21 cellular contexts compared by ENCODE assay signal in the genomic region with DNA sequence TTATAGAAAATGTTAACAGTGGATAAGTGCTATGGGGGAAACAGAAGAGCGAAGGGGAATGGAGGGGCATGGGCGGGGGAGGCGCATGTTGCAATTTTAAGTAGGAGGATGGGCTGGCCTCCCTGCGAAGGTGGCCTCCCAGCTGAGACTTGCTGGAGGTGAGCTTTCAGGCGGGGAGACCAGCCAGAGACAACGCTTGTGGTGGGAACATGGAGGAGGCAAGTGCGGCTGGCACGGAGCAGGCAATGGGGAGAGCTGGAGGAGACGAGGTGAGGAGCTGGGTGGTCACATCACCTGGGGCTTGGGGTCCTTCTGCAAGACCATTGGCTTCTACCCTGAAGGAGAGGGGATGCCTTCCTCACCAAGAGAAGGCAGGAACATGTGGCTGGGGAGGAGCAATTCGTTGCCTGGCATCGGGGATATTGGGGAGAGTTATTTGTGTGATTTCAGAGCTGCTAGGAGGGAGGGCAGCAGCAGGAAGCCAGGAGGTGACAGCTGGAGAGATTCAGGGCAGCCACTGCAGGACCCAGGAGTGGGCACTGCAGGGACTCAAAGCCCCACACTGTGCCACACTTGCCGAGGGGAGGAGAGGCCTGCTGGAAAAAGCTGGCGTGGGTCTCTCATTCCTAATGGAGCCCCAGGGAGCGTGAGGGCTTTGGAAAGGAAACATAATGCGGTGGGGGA. TPM values are rescaled to one million over a fixed set of nuclear protein-coding genes. Genes with fewer than 3 reads are reported as not detected.
DNase-seq lines count a peak whose midpoint lies in the region; ATAC-seq, FAIRE-seq and TF ChIP-seq lines count a peak whose summit lies in the region.
"Had no signal": no experiment of that assay in that cellular context is flagged by ENCODE, and none has a peak within 500 bp of the region (broad histone marks: within the 10 kb centered on the region; RNA-seq: fewer than 3 reads in every experiment).

No MANE protein-coding gene starts in this region.

- H3K79me2 ChIP-seq in HepG2 (ENCODE audit: insufficient read depth, low read length) = no peaks in the 10 kb centered on the region

- BruUV-seq in HepG2 (replicated peaks; lab: Mats Ljungman, UMichigan) = no TSS peak

- no peaks in the 10 kb centered on the region for H4K20me1 ChIP-seq in HepG2 (ENCODE audit: insufficient read depth, low read length)

- no peaks in the 10 kb centered on the region for H3K9me3 Mint-ChIP-seq in stimulated activated naive CD8-positive, alpha-beta T cell treated with anti-CD3 and anti-CD28 coated beads, Interleukin-15, amount 100 ng/mL, for 72 hours
- H3K9me3 Mint-ChIP-seq: GM23338 had no signal

- H3K27ac Mint-ChIP-seq in stimulated activated naive CD8-positive, alpha-beta T cell treated with anti-CD3 and anti-CD28 coated beads, Interleukin-15, amount 100 ng/mL, for 72 hours = peak overlapping the region; percentile 38 to 68
- H3K27ac Mint-ChIP-seq: GM23338 had no signal

- 91% methylated on average over 15 of the region's 15 CpGs for WGBS in HepG2 (ENCODE audit: low lambda C conversion rate)

- no peak for TF ChIP-seq CTCF in HepG2 (CRISPR knock-in tag; IDR thresholded peaks at IDR 0.05)

- no peaks in the 10 kb centered on the region for H3K4me1 Mint-ChIP-seq in stimulated activated naive CD8-positive, alpha-beta T cell treated with anti-CD3 and anti-CD28 coated beads, Interleukin-15, amount 100 ng/mL, for 72 hours

- H3K9ac ChIP-seq in HepG2 (ENCODE audit: insufficient read depth, low read depth, low read length) = no peak overlapping the region

- H3K9me3 ChIP-seq in HepG2 (ENCODE audit: low read length) = no peaks in the 10 kb centered on the region
- H3K9me3 ChIP-seq: MG63 had no signal

- no peaks in the 10 kb centered on the region for H3K36me3 ChIP-seq in HepG2 (replicated peaks in 1 of 2; ENCODE audit: control insufficient read depth in 1 of 2, insufficient read depth in 2 of 2, low read length in 2 of 2)
- H3K36me3 ChIP-seq: MG63 had no signal

- H3K4me1 ChIP-seq in HepG2 (ENCODE audit: insufficient read depth, low read length) = peaks cover 16% of the 10 kb centered on the region

- no peaks in the 10 kb centered on the region for H3K27me3 Mint-ChIP-seq in stimulated activated naive CD8-positive, alpha-beta T cell treated with anti-CD3 and anti-CD28 coated beads, Interleukin-15, amount 100 ng/mL, for 72 hours

- no peak overlapping the region for H3K4me2 ChIP-seq in HepG2 (ENCODE audit: low read depth, low read length)
- H3K4me2 ChIP-seq: GM23338 had no signal

- no peak for TF ChIP-seq RAD21 in HepG2 (CRISPR knock-in tag; IDR thresholded peaks at IDR 0.05)

- no peak overlapping the region for H3K4me3 ChIP-seq in HepG2 (replicated peaks in 1 of 3; ENCODE audit: insufficient read depth in 1 of 3, low read depth in 2 of 3, low read length in 3 of 3)
- H3K4me3 ChIP-seq: GM23338, MG63, SK-N-MC had no signal

- POLR2A ChIA-PET in HepG2 (lab: Yijun Ruan, JAX) = no interaction called here

- ATAC-seq in stimulated activated naive CD8-positive, alpha-beta T cell treated with anti-CD3 and anti-CD28 coated beads, Interleukin-15, amount 100 ng/mL, for 72 hours = no peak
- no peak for ATAC-seq in stimulated activated naive CD8-positive, alpha-beta T cell treated with anti-CD3 and anti-CD28 coated beads, Interleukin-15, Interleukin-2, amounts not matched to agents 100 U/mL and 50 U/mL, for 24 hours
- ATAC-seq in HepG2 = peak; percentile 88
- no peak for ATAC-seq in GM18505 (IDR thresholded peaks at IDR 0.05; ENCODE audit: unreplicated experiment)
- no peak for ATAC-seq in HG03354 (IDR thresholded peaks at IDR 0.05; ENCODE audit: poor library complexity, severe bottlenecking, unreplicated experiment)
- ATAC-seq: GM23338 had no signal

- H3K27ac ChIP-seq in HepG2 (ENCODE audit: extremely low read length, insufficient read depth, low read length) = peak overlapping the region; percentile 8
- H3K27ac ChIP-seq: SK-N-MC had no signal

- no peak for TF ChIP-seq EP300 in HepG2 (IDR thresholded peaks at IDR 0.05; ENCODE audit: low read depth in 2 of 2, low read length in 2 of 2)
- no peak for TF ChIP-seq EP300 in HepG2 (CRISPR knock-in tag; IDR thresholded peaks at IDR 0.05; ENCODE audit: borderline replicate concordance)

- in situ Hi-C loops in HepG2 (cut with HindIII; ENCODE audit: extremely low pct_ligation_motif_present, low pct_unique_long_range_greater_than_20kb) = no loop called here

- intact Hi-C loops in HepG2 (cut with micrococcal nuclease; ENCODE audit: unreplicated experiment) = no loop called here

- FAIRE-seq in HepG2 (lab: Jason Lieb, UNC) = no peak
- FAIRE-seq: RCC 7860 had no signal

- H2AFZ ChIP-seq in HepG2 (ENCODE audit: low read length) = no peak overlapping the region
- H2AFZ ChIP-seq: GM23338 had no signal

- CTCF ChIA-PET in HepG2 (lab: Yijun Ruan, JAX; ENCODE audit: low intra/inter-chr PET ratio, low total read pairs) = no interaction called here

- H3K4me3 Mint-ChIP-seq in stimulated activated naive CD8-positive, alpha-beta T cell treated with anti-CD3 and anti-CD28 coated beads, Interleukin-15, amount 100 ng/mL, for 72 hours = no peak overlapping the region
- H3K4me3 Mint-ChIP-seq: GM23338 had no signal

- H3K27me3 ChIP-seq in HepG2 (ENCODE audit: control insufficient read depth in 1 of 2, insufficient read depth in 2 of 2, low read length in 2 of 2) = no peaks in the 10 kb centered on the region
- H3K27me3 ChIP-seq: MG63 had no signal

- TF ChIP-seq POLR2A in HepG2 (IDR thresholded peaks at IDR 0.05; ENCODE audit: insufficient read depth in 1 of 2, low read depth in 2 of 2, low read length in 2 of 2) (no peak), GM18505 (IDR thresholded peaks at IDR 0.05; ENCODE audit: borderline replicate concordance, extremely low read depth, insufficient read depth, insufficient read length) (no peak)

- DNase-seq in stimulated activated naive CD8-positive, alpha-beta T cell treated with anti-CD3 and anti-CD28 coated beads, Interleukin-15, amount 100 ng/mL, for 72 hours = no peak
- DNase-seq in stimulated activated naive CD8-positive, alpha-beta T cell treated with anti-CD3 and anti-CD28 coated beads, Interleukin-15, Interleukin-2, amounts not matched to agents 100 U/mL and 50 U/mL, for 24 hours = no peak
- peak; percentile 13 for DNase-seq in NCI-H524 treated with DMSO at 0.1 percent for 48 hours (lab: John Stamatoyannopoulos, UW)
- DNase-seq in HepG2 (ENCODE audit: low spot score) = no peak
- no peak for DNase-seq in stimulated activated CD4-positive, alpha-beta T cell treated with anti-CD3 and anti-CD28 coated beads, Interleukin-4, amount 100 ng/mL, for 4 hours
- DNase-seq: Calu3, HCEC 1CT, KG1, MG63, NCI-H1105 treated with DMSO at 0.1 percent for 48 hours, NCI-H1694, NCI-H2029 treated with DMSO at 0.1 percent for 48 hours, NCI-H226, NCI-H510A, NCI-H748 treated with DMSO at 0.1 percent for 48 hours, SIG-M5 had no signal

RNA-seq across cellular contexts. Expression of a gene that starts 34.4 kb away (rescaled TPM):
- total RNA-seq in HepG2 (2016; rRNA removed; fragmentation: Illumina TruSeq; extraction: Trizol) = 2.4 and 3.8 TPM in 2 replicates
- total RNA-seq in HepG2 (2016; cell fraction: cytosol; rRNA removed; fragmentation: Illumina TruSeq; extraction: Trizol; ENCODE audit: low read depth) = 7.6 and 9.2 TPM in 2 replicates
- total RNA-seq in HepG2 (2016; cell fraction: insoluble cytoplasmic fraction; rRNA removed; fragmentation: Illumina TruSeq; extraction: Trizol) = 1.8 and 2.7 TPM in 2 replicates
- 4.4 and 4.7 TPM in 2 replicates for total RNA-seq in HepG2 (2016; cell fraction: membrane; rRNA removed; fragmentation: Illumina TruSeq; extraction: Trizol)
- 6.5 and 8.7 TPM in 2 replicates for total RNA-seq in HepG2 (2016; cell fraction: nucleus; rRNA removed; fragmentation: Illumina TruSeq; extraction: Trizol)
- 1.9 and 3.3 TPM in 2 replicates for polyA plus RNA-seq in HepG2 (2011; rRNA removed)
- polyA plus RNA-seq in HepG2 (2011; cell fraction: cytosol; rRNA removed) = 0.44 and 0.67 TPM in 2 replicates
- 9.4 and 12.6 TPM in 2 replicates for polyA plus RNA-seq in HepG2 (2011; cell fraction: nucleus; rRNA removed)
- polyA plus RNA-seq in HepG2 (2012) = 5.1 and 6.5 TPM in 2 replicates
- polyA plus RNA-seq in HepG2 (2016; cell fraction: cytosol; fragmentation: Illumina TruSeq; extraction: Trizol; ENCODE audit: low read depth) = 0.15 and 0.28 TPM in 2 replicates
- polyA plus RNA-seq in HepG2 (2016; cell fraction: insoluble cytoplasmic fraction; fragmentation: Illumina TruSeq; extraction: Trizol; ENCODE audit: low read depth) = 1.2 and 1.4 TPM in 2 replicates
- polyA plus RNA-seq in HepG2 (2016; cell fraction: membrane; fragmentation: Illumina TruSeq; extraction: Trizol; ENCODE audit: low read depth) = 0.42 and 0.77 TPM in 2 replicates
- polyA plus RNA-seq in HepG2 (2016; cell fraction: nucleus; fragmentation: Illumina TruSeq; extraction: Trizol; ENCODE audit: insufficient read depth, low read depth) = 13.9 and 15.2 TPM in 2 replicates
- polyA minus RNA-seq in HepG2 (2011; rRNA and poly(A)+ RNA removed; ENCODE audit: low replicate concordance) = 3.4 and 3.8 TPM in 2 replicates
- 1.4 and 1.7 TPM in 2 replicates for polyA minus RNA-seq in HepG2 (2011; cell fraction: cytosol; rRNA and poly(A)+ RNA removed)
- polyA minus RNA-seq in HepG2 (2011; cell fraction: nucleus; rRNA and poly(A)+ RNA removed) = 19.1 and 20.5 TPM in 2 replicates

RNA-seq across cellular contexts. Expression of a gene that starts 43.9 kb away (rescaled TPM):
- 58.9 and 85.9 TPM in 2 replicates for total RNA-seq in HepG2 (2016; rRNA removed; fragmentation: Illumina TruSeq; extraction: Trizol)
- 14.5 and 15.5 TPM in 2 replicates for total RNA-seq in HepG2 (2016; cell fraction: cytosol; rRNA removed; fragmentation: Illumina TruSeq; extraction: Trizol; ENCODE audit: low read depth)
- 48.6 and 86.7 TPM in 2 replicates for total RNA-seq in HepG2 (2016; cell fraction: insoluble cytoplasmic fraction; rRNA removed; fragmentation: Illumina TruSeq; extraction: Trizol)
- 21.7 and 23.0 TPM in 2 replicates for total RNA-seq in HepG2 (2016; cell fraction: membrane; rRNA removed; fragmentation: Illumina TruSeq; extraction: Trizol)
- total RNA-seq in HepG2 (2016; cell fraction: nucleus; rRNA removed; fragmentation: Illumina TruSeq; extraction: Trizol) = 82.9 and 85.2 TPM in 2 replicates
- 54.4 and 57.8 TPM in 2 replicates for polyA plus RNA-seq in HepG2 (2011; rRNA removed)
- polyA plus RNA-seq in HepG2 (2011; cell fraction: cytosol; rRNA removed) = 33.6 and 46.3 TPM in 2 replicates
- polyA plus RNA-seq in HepG2 (2011; cell fraction: nucleus; rRNA removed) = 245 and 273 TPM in 2 replicates
- polyA plus RNA-seq in HepG2 (2012) = 54.2 and 64.4 TPM in 2 replicates
- polyA plus RNA-seq in HepG2 (2016; cell fraction: cytosol; fragmentation: Illumina TruSeq; extraction: Trizol; ENCODE audit: low read depth) = 4.0 and 4.3 TPM in 2 replicates
- polyA plus RNA-seq in HepG2 (2016; cell fraction: insoluble cytoplasmic fraction; fragmentation: Illumina TruSeq; extraction: Trizol; ENCODE audit: low read depth) = 40.9 and 48.3 TPM in 2 replicates
- polyA plus RNA-seq in HepG2 (2016; cell fraction: membrane; fragmentation: Illumina TruSeq; extraction: Trizol; ENCODE audit: low read depth) = 7.3 and 10.2 TPM in 2 replicates
- 193 and 204 TPM in 2 replicates for polyA plus RNA-seq in HepG2 (2016; cell fraction: nucleus; fragmentation: Illumina TruSeq; extraction: Trizol; ENCODE audit: insufficient read depth, low read depth)
- 86.4 and 115 TPM in 2 replicates for polyA minus RNA-seq in HepG2 (2011; rRNA and poly(A)+ RNA removed; ENCODE audit: low replicate concordance)
- polyA minus RNA-seq in HepG2 (2011; cell fraction: cytosol; rRNA and poly(A)+ RNA removed) = 47.6 and 64.3 TPM in 2 replicates
- polyA minus RNA-seq in HepG2 (2011; cell fraction: nucleus; rRNA and poly(A)+ RNA removed) = 89.3 and 93.6 TPM in 2 replicates

RNA-seq across cellular contexts. Expression of a gene that starts 44.1 kb away (rescaled TPM):
- total RNA-seq in HepG2 (2016; rRNA removed; fragmentation: Illumina TruSeq; extraction: Trizol) = 18.3 and 24.4 TPM in 2 replicates
- 9.5 and 11.8 TPM in 2 replicates for total RNA-seq in HepG2 (2016; cell fraction: cytosol; rRNA removed; fragmentation: Illumina TruSeq; extraction: Trizol; ENCODE audit: low read depth)
- 18.8 and 30.9 TPM in 2 replicates for total RNA-seq in HepG2 (2016; cell fraction: insoluble cytoplasmic fraction; rRNA removed; fragmentation: Illumina TruSeq; extraction: Trizol)
- 8.7 and 9.5 TPM in 2 replicates for total RNA-seq in HepG2 (2016; cell fraction: membrane; rRNA removed; fragmentation: Illumina TruSeq; extraction: Trizol)
- total RNA-seq in HepG2 (2016; cell fraction: nucleus; rRNA removed; fragmentation: Illumina TruSeq; extraction: Trizol) = 9.0 and 14.7 TPM in 2 replicates
- 14.5 and 17.4 TPM in 2 replicates for polyA plus RNA-seq in HepG2 (2011; rRNA removed)
- polyA plus RNA-seq in HepG2 (2011; cell fraction: cytosol; rRNA removed) = 11.2 and 14.4 TPM in 2 replicates
- polyA plus RNA-seq in HepG2 (2011; cell fraction: nucleus; rRNA removed) = 7.1 and 10.1 TPM in 2 replicates
- 11.4 and 16.0 TPM in 2 replicates for polyA plus RNA-seq in HepG2 (2012)
- 3.8 and 4.9 TPM in 2 replicates for polyA plus RNA-seq in HepG2 (2016; cell fraction: cytosol; fragmentation: Illumina TruSeq; extraction: Trizol; ENCODE audit: low read depth)
- polyA plus RNA-seq in HepG2 (2016; cell fraction: insoluble cytoplasmic fraction; fragmentation: Illumina TruSeq; extraction: Trizol; ENCODE audit: low read depth) = 23.9 and 29.5 TPM in 2 replicates
- 7.5 TPM in 2 replicates for polyA plus RNA-seq in HepG2 (2016; cell fraction: membrane; fragmentation: Illumina TruSeq; extraction: Trizol; ENCODE audit: low read depth)
- 18.3 and 20.5 TPM in 2 replicates for polyA plus RNA-seq in HepG2 (2016; cell fraction: nucleus; fragmentation: Illumina TruSeq; extraction: Trizol; ENCODE audit: insufficient read depth, low read depth)
- polyA minus RNA-seq in HepG2 (2011; rRNA and poly(A)+ RNA removed; ENCODE audit: low replicate concordance) = 4.6 and 8.0 TPM in 2 replicates
- polyA minus RNA-seq in HepG2 (2011; cell fraction: cytosol; rRNA and poly(A)+ RNA removed) = 5.5 and 5.8 TPM in 2 replicates
- polyA minus RNA-seq in HepG2 (2011; cell fraction: nucleus; rRNA and poly(A)+ RNA removed) = 8.6 and 11.6 TPM in 2 replicates
